Comparison of ENCODE assay signal across 27 cellular contexts in the genomic region with DNA sequence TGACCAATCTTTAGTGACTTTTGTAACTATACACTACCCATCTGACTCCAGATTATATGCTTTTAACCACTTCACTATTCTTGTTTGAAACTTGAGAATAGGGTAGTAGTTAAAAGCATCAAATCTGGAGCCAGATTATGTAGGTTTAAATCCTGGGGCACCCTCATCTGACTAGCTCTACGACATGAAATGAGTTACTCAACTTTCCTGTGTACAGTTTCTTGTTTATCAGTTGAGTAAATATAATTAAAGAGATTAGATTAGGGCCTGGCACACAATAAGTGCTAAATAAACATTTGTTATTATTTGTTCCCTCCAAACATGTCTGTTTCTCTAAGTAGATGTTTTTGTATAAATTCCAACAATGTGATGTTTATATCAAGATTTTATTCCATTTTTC.
"Had no signal": no experiment of that assay in that cellular context is flagged by ENCODE, and none has a peak within 500 bp of the region (broad histone marks: within the 10 kb centered on the region; RNA-seq: fewer than 3 reads in every experiment).

No MANE protein-coding gene starts in this region.

- H3K4me1 ChIP-seq: colonic mucosa, esophagus muscularis mucosa, esophagus squamous epithelium, foreskin keratinocyte, gastrocnemius medialis, gastroesophageal sphincter, heart left ventricle, heart right ventricle had no signal

- DNase-seq: colonic mucosa; cortex of kidney; dermis blood vessel endothelial cell; dorsolateral prefrontal cortex; effector CD4-positive, alpha-beta T cell; effector CD8-positive, alpha-beta T cell; effector memory CD8-positive, alpha-beta T cell; endodermal cell; erythroblast; esophagus squamous epithelium; foreskin fibroblast; foreskin keratinocyte; foreskin melanocyte; gastrocnemius medialis; glutamatergic neuron; head of caudate nucleus; heart left ventricle; heart right ventricle had no signal

- H3K9me3 ChIP-seq: colonic mucosa, gastrocnemius medialis had no signal

- H3K4me3 ChIP-seq: colonic mucosa, coronary artery, dorsolateral prefrontal cortex, esophagus muscularis mucosa, esophagus squamous epithelium, gastrocnemius medialis, gastroesophageal sphincter, heart left ventricle, heart right ventricle had no signal

- FAIRE-seq: colon, endometrium, endothelial cell of umbilical vein, frontal cortex had no signal

- ATAC-seq: effector memory CD8-positive, alpha-beta T cell; esophagus mucosa; foreskin keratinocyte; gastrocnemius medialis; gastroesophageal sphincter; heart left ventricle; heart right ventricle had no signal

- H3K27me3 ChIP-seq: colonic mucosa, dorsolateral prefrontal cortex, esophagus muscularis mucosa, esophagus squamous epithelium, foreskin keratinocyte, gastrocnemius medialis, gastroesophageal sphincter, heart left ventricle, heart right ventricle had no signal

- H3K27ac ChIP-seq: colonic mucosa, coronary artery, dorsolateral prefrontal cortex, epithelial cell of prostate, esophagus muscularis mucosa, esophagus squamous epithelium, foreskin keratinocyte, gastrocnemius medialis, gastroesophageal sphincter, heart left ventricle, heart right ventricle had no signal

- H3K36me3 ChIP-seq: colonic mucosa, esophagus muscularis mucosa, esophagus squamous epithelium, gastrocnemius medialis, gastroesophageal sphincter, heart left ventricle, heart right ventricle had no signal
